Comparison of ENCODE assay signal across 6 cellular contexts in the genomic region with DNA sequence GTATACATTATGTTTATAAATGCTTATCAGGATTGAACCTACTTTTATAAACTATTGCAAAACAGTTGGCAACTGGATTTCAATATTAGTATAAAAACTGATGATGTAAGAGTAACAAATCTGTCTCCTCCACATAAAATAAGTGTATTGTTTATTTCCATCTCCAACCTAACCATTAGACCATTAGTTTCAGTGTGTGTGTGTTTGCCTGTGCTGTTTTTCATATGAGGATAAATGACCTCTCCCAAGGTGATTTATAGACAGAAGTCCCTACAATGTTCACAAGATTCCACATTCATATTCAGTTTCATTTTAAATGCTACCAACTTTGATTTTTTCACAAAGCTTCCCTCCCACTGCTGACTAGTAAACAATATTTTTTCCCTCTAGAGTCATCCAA.
"Had no signal": no experiment of that assay in that cellular context is flagged by ENCODE, and none has a peak within 500 bp of the region (broad histone marks: within the 10 kb centered on the region; RNA-seq: fewer than 3 reads in every experiment).

No MANE protein-coding gene starts in this region.

- H3K9me3 Mint-ChIP-seq: GM23338, H9, HFFc6 had no signal

- H3K27me3 Mint-ChIP-seq: IgD-negative memory B cell had no signal

- H3K4me3 Mint-ChIP-seq: GM23338, H9, HFFc6, IgD-negative memory B cell had no signal

- H3K36me3 Mint-ChIP-seq: IgD-negative memory B cell had no signal

- H3K4me1 Mint-ChIP-seq: IgD-negative memory B cell had no signal

- H3K27ac Mint-ChIP-seq: GM23338, H9, HFFc6, IgD-negative memory B cell had no signal

- DNase-seq: H9, HCEC 1CT, HFFc6, KBM-7 had no signal

- H2AFZ ChIP-seq: GM23338 had no signal

- H3K4me3 ChIP-seq: GM23338 had no signal

- H3K4me2 ChIP-seq: GM23338 had no signal
